Comparison of ENCODE assay signal across 1 cellular context in the genomic region with DNA sequence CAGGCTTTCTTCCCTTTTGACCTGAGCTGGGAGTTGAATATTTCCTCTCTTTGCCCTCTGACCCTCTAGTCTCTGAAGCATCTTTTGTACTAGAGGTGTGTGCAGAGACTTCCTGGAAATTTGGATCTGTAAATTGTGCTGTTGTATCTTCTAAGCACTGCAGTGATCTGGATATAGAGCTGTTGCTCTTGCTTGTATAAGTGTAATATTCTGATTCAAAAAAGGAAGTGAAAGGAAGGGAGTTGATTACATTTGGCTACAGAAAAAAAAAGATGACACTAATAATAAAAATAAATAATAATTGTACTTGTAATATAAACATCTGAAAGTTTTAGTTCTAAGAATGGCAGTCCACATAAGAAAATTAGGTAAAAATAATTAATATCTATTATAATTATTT.
A peak's percentile ranks its signal among the peaks of the same experiment; 100 is the strongest.
TF ChIP-seq lines count a peak whose summit lies in the region.

No MANE protein-coding gene starts in this region.

TF ChIP-seq in GM12878, 131 proteins besides CTCF, POLR2A, EP300 and RAD21:
- no peak for TF ChIP-seq MYC (IDR thresholded peaks at IDR 0.05; ENCODE audit: insufficient read depth, insufficient read length, insufficient replicate concordance, low read length, severe bottlenecking)
- peak; percentile 71 for TF ChIP-seq SPI1 (IDR thresholded peaks at IDR 0.05; ENCODE audit: borderline replicate concordance, insufficient read depth, low read depth, low read length)
